In the genomic region with DNA sequence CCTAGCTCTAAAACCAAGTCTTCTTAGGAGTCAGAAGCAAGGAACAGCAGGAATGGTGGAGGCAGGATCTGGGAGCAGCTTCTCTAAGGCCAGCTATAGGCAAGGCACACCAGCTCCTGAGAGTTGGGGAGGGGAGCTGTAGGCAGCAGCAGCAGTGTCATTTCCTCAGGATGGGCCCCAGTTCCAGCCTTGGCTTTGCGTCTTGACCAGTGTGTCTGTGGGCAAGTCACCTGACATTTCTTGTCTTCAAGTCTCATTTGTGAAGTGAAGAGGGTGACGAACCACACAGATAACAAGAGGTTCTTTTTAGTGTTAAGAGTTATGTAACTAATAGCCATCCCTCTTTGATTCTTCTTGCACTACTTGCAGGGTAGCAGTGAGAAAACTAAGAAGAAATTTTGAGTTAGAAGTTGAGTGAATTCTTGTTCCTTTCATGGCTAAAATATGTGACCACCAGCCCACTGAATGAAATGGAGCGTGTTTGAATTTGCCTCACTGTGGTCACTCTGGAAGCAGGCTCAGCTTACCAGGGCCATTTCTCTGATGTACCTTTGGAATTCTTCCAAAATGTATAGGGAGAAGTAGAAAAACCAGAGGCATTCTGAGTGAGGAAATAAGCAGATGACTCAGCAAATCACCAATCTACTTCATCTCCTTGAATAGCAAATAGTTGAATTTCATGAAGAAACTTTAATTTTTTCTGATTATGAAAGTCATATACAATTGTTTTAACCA, we compare ENCODE assay signal across 10 cellular contexts. TPM values are rescaled to one million over a fixed set of nuclear protein-coding genes. Genes with fewer than 3 reads are reported as not detected.
DNase-seq lines count a peak whose midpoint lies in the region; ATAC-seq lines count a peak whose summit lies in the region.
"Had no signal": no experiment of that assay in that cellular context is flagged by ENCODE, and none has a peak within 500 bp of the region (broad histone marks: within the 10 kb centered on the region; RNA-seq: fewer than 3 reads in every experiment).

No MANE protein-coding gene starts in this region.

- H3K23ac ChIP-seq in mesendoderm (ENCODE audit: low read length) = no peak overlapping the region

- no peak overlapping the region for H3K27ac ChIP-seq in naive thymus-derived CD4-positive, alpha-beta T cell (ENCODE audit: low read depth, low read length)
- H3K27ac ChIP-seq in mesendoderm (ENCODE audit: low read depth, low read length) = no peak overlapping the region

- CTCF ChIA-PET in naive thymus-derived CD4-positive, alpha-beta T cell (lab: Charles Lee) = no interaction called here

- no peak overlapping the region for H3K4me3 Mint-ChIP-seq in central memory CD8-positive, alpha-beta T cell
- no peak overlapping the region for H3K4me3 Mint-ChIP-seq in naive thymus-derived CD4-positive, alpha-beta T cell

- no peaks in the 10 kb centered on the region for H3K27me3 ChIP-seq in naive thymus-derived CD4-positive, alpha-beta T cell (ENCODE audit: control insufficient read depth in 2 of 2, insufficient read depth in 2 of 2, low read length in 2 of 2)
- H3K27me3 ChIP-seq in mesendoderm (ENCODE audit: insufficient read depth, low read length, poor library complexity) = no peaks in the 10 kb centered on the region

- H3K4me3 ChIP-seq in naive thymus-derived CD4-positive, alpha-beta T cell (ENCODE audit: low read length) = no peak overlapping the region
- no peak overlapping the region for H3K4me3 ChIP-seq in mesendoderm (ENCODE audit: low read length)

- DNase-seq in Daoy (ENCODE audit: low read depth) (peak; percentile 75), NCI-H69 (lab: John Stamatoyannopoulos, UW) (peak; percentile 28), mesendoderm (no peak)
- DNase-seq in central memory CD8-positive, alpha-beta T cell (ENCODE audit: low spot score in 2 of 2) = no peak
- no peak for DNase-seq in naive thymus-derived CD4-positive, alpha-beta T cell
- no peak for DNase-seq in effector CD8-positive, alpha-beta T cell (lab: John Stamatoyannopoulos, UW)
- DNase-seq: glutamatergic neuron, NCI-H2081 had no signal

- H3K36me3 ChIP-seq in naive thymus-derived CD4-positive, alpha-beta T cell (ENCODE audit: control insufficient read depth in 2 of 3, insufficient read depth in 3 of 3, low read length in 3 of 3) = no peaks in the 10 kb centered on the region
- H3K36me3 ChIP-seq in mesendoderm (ENCODE audit: control insufficient read depth, insufficient read depth, low read length) = peaks cover 14% of the 10 kb centered on the region

- no peaks in the 10 kb centered on the region for H3K4me1 ChIP-seq in naive thymus-derived CD4-positive, alpha-beta T cell (ENCODE audit: control insufficient read depth in 2 of 2, insufficient read depth in 2 of 2, low read length in 2 of 2)
- H3K4me1 ChIP-seq in mesendoderm (ENCODE audit: control insufficient read depth, low read depth, low read length) = no peaks in the 10 kb centered on the region

- H3K18ac ChIP-seq in mesendoderm (ENCODE audit: low read length) = no peak overlapping the region

- no peak overlapping the region for H4K5ac ChIP-seq in mesendoderm (ENCODE audit: low read length)

- POLR2A ChIA-PET in naive thymus-derived CD4-positive, alpha-beta T cell (lab: Charles Lee) = no interaction called here

- intact Hi-C loops in naive thymus-derived CD4-positive, alpha-beta T cell (cut with micrococcal nuclease) = no loop called here

- H3K9me3 Mint-ChIP-seq in central memory CD8-positive, alpha-beta T cell = no peaks in the 10 kb centered on the region
- no peaks in the 10 kb centered on the region for H3K9me3 Mint-ChIP-seq in naive thymus-derived CD4-positive, alpha-beta T cell

- H3K27me3 Mint-ChIP-seq in central memory CD8-positive, alpha-beta T cell = no peaks in the 10 kb centered on the region
- H3K27me3 Mint-ChIP-seq in naive thymus-derived CD4-positive, alpha-beta T cell = peaks cover 0 to 22% (median 0%) of the 10 kb centered on the region in 5 donors

- no peaks in the 10 kb centered on the region for H3K9me3 ChIP-seq in naive thymus-derived CD4-positive, alpha-beta T cell (ENCODE audit: control insufficient read depth in 2 of 3, low read length in 3 of 3)

- H3K27ac Mint-ChIP-seq in central memory CD8-positive, alpha-beta T cell (ENCODE audit: low read depth) = no peak overlapping the region
- H3K27ac Mint-ChIP-seq in naive thymus-derived CD4-positive, alpha-beta T cell = no peak overlapping the region

- H3K4ac ChIP-seq in mesendoderm (ENCODE audit: low read depth, low read length) = no peak overlapping the region

- no peak overlapping the region for H3K9ac ChIP-seq in mesendoderm (ENCODE audit: low read length)

- peak; percentile 60 for ATAC-seq in central memory CD8-positive, alpha-beta T cell (replicated peaks; ENCODE audit: extremely low read depth, poor library complexity, severe bottlenecking)
- ATAC-seq in naive thymus-derived CD4-positive, alpha-beta T cell = peak; percentile 68
- ATAC-seq in HG02642 (IDR thresholded peaks at IDR 0.05; ENCODE audit: poor library complexity, unreplicated experiment) = no peak
- no peak for ATAC-seq in GM18868 (IDR thresholded peaks at IDR 0.05; ENCODE audit: unreplicated experiment)

- H2BK5ac ChIP-seq in mesendoderm (ENCODE audit: low read length) = no peak overlapping the region

- no peaks in the 10 kb centered on the region for H3K36me3 Mint-ChIP-seq in central memory CD8-positive, alpha-beta T cell (ENCODE audit: insufficient read depth)
- peaks cover 0 to 13% (median 0%) of the 10 kb centered on the region in 5 donors for H3K36me3 Mint-ChIP-seq in naive thymus-derived CD4-positive, alpha-beta T cell

- no peak overlapping the region for H3K4me2 ChIP-seq in mesendoderm (ENCODE audit: low read length)

- H4K8ac ChIP-seq in mesendoderm (ENCODE audit: low read depth, low read length) = no peak overlapping the region

- no CpG with 5 or more reads among the region's 3 CpGs for WGBS in mesendoderm (ENCODE audit: extremely low coverage, insufficient coverage, low lambda C conversion rate)

- H3K79me1 ChIP-seq in mesendoderm (ENCODE audit: low read length) = no peaks in the 10 kb centered on the region

- H3K56ac ChIP-seq in mesendoderm (ENCODE audit: low read length) = no peak overlapping the region

- H3K79me2 ChIP-seq in mesendoderm (ENCODE audit: control insufficient read depth, insufficient read depth, low read length) = no peaks in the 10 kb centered on the region

- no peak overlapping the region for H2BK15ac ChIP-seq in mesendoderm (replicated peaks; ENCODE audit: low read depth)

- peaks cover 5% of the 10 kb centered on the region for H3K4me1 Mint-ChIP-seq in central memory CD8-positive, alpha-beta T cell
- peaks cover 0 to 9% (median 0%) of the 10 kb centered on the region in 7 donors for H3K4me1 Mint-ChIP-seq in naive thymus-derived CD4-positive, alpha-beta T cell

- no peak overlapping the region for H2BK120ac ChIP-seq in mesendoderm (ENCODE audit: low read depth, low read length)

- no peak overlapping the region for H2AK5ac ChIP-seq in mesendoderm (ENCODE audit: low read length)

RNA-seq across cellular contexts. Expression of a gene that starts 42.4 kb away (rescaled TPM):
- 91.7 and 120 TPM in 2 replicates for total RNA-seq in Daoy (2014; rRNA removed; shearing (Covaris generic))
- total RNA-seq in naive thymus-derived CD4-positive, alpha-beta T cell = 1 to 10 TPM in 4 of 5 experiments, under 1 TPM in 1; 0.24 to 9.6 (median 1.6) TPM
- polyA plus RNA-seq in naive thymus-derived CD4-positive, alpha-beta T cell = 1 to 10 TPM; 4.6 to 7.7 TPM
- 18.0 TPM for polyA plus RNA-seq in mesendoderm (2013, experiment 1 of 2)
- 20.0 TPM for polyA plus RNA-seq in mesendoderm (2013, experiment 2 of 2)

RNA-seq across cellular contexts. Expression of a gene that starts 49.0 kb away (rescaled TPM):
- total RNA-seq in Daoy (2014; rRNA removed; shearing (Covaris generic)) = 7.1 and 8.3 TPM in 2 replicates
- total RNA-seq in naive thymus-derived CD4-positive, alpha-beta T cell = 10 to 100 TPM; 26.3 to 89.5 (median 55.6) TPM
- polyA plus RNA-seq in naive thymus-derived CD4-positive, alpha-beta T cell = 100 to 1,000 TPM; 187 to 205 TPM
- polyA plus RNA-seq in mesendoderm (2013, experiment 1 of 2) = 16.8 TPM
- polyA plus RNA-seq in mesendoderm (2013, experiment 2 of 2) = 17.2 TPM

Comparison
In these comparisons a context has a peak if more than half of its experiments do, and no peak if none do; other contexts are left out.
1. DNase-seq: peak in Daoy (single experiment) and NCI-H69 (single experiment); none in central memory CD8-positive, alpha-beta T cell (0 of 2), naive thymus-derived CD4-positive, alpha-beta T cell (0 of 9), effector CD8-positive, alpha-beta T cell (single experiment) and mesendoderm (single experiment).
2. ATAC-seq: peak in central memory CD8-positive, alpha-beta T cell (single experiment) and naive thymus-derived CD4-positive, alpha-beta T cell (single experiment); none in HG02642 (single experiment) and GM18868 (single experiment).